Comparison of ENCODE assay signal across 8 cellular contexts in genomic region chrX:104370089-104370488, GRCh38.
DNase-seq lines count a peak whose midpoint lies in the region; ATAC-seq, FAIRE-seq and TF ChIP-seq lines count a peak whose summit lies in the region.

No MANE protein-coding gene starts in this region.

- ATAC-seq in left lung: no peak
- ATAC-seq in GM18858 (IDR thresholded peaks at IDR 0.05; ENCODE audit: unreplicated experiment): no peak
- no peak for ATAC-seq in HG02852 (IDR thresholded peaks at IDR 0.05; ENCODE audit: unreplicated experiment)

- H3K27ac ChIP-seq in H1 (ENCODE audit: low read depth, low read length): no peak overlapping the region
- no peak overlapping the region for H3K27ac ChIP-seq in left lung

- H3K27me3 ChIP-seq in H1 (replicated peaks in 1 of 4; ENCODE audit: control insufficient read depth in 3 of 4, extremely low read depth in 1 of 4, insufficient read depth in 3 of 4, low read length in 3 of 4) (no peaks in the 10 kb centered on the region), left lung (peaks cover 0 to 6% of the 10 kb centered on the region in 2 donors)

- H3K79me1 ChIP-seq in H1 (ENCODE audit: low read depth, low read length): no peaks in the 10 kb centered on the region

- WGBS in H1 (ENCODE audit: extremely low coverage in 1 of 2, insufficient coverage in 1 of 2, insufficient read length in 1 of 2, insufficient replicate concordance in 2 of 2, low coverage in 1 of 2, low lambda C conversion rate in 2 of 2, missing lambda C conversion rate in 1 of 2), 2 experiments: 74% methylated on average over 2 of the region's 2 CpGs; no CpG with 5 or more reads in 1 of the 2 experiments

- no peak for TF ChIP-seq POLR2A in H1 (IDR thresholded peaks at IDR 0.05; ENCODE audit: control extremely low read depth in 1 of 2, low read depth in 2 of 2, low read length in 2 of 2)

- H2AK5ac ChIP-seq in H1 (ENCODE audit: low read depth, low read length): no peak overlapping the region

- H2BK15ac ChIP-seq in H1 (ENCODE audit: low read length): no peak overlapping the region

- H3K79me2 ChIP-seq in H1 (ENCODE audit: control insufficient read depth in 1 of 2, insufficient read depth in 2 of 2, low read length in 2 of 2): no peaks in the 10 kb centered on the region

- H3K23me2 ChIP-seq in H1 (ENCODE audit: low read depth, low read length): no peaks in the 10 kb centered on the region

- H2BK120ac ChIP-seq in H1 (replicated peaks; ENCODE audit: low read depth, low read length): no peak overlapping the region

- no peak overlapping the region for H3K9ac ChIP-seq in H1 (replicated peaks in 1 of 4; ENCODE audit: extremely low read depth in 1 of 4, low read depth in 3 of 4, low read length in 3 of 4)

- H3K9me3 ChIP-seq in H1 (ENCODE audit: insufficient read depth in 2 of 2, low read depth in 1 of 2, low read length in 1 of 2) (no peaks in the 10 kb centered on the region), left lung (no peaks in the 10 kb centered on the region)

- DNase-seq in ELR (ENCODE audit: low read depth) (peak; percentile 37), NCI-H69 (lab: John Stamatoyannopoulos, UW) (peak; percentile 1), H1 (ENCODE audit: low read depth in 1 of 2, low spot score in 2 of 2) (no peak), mucosa of gallbladder (ENCODE audit: low spot score) (peak; percentile 58), NCI-H187 (lab: John Stamatoyannopoulos, UW) (no peak), left lung (no peak)

- no peak overlapping the region for H3K4me2 ChIP-seq in H1 (ENCODE audit: insufficient read depth in 1 of 2, low read depth in 2 of 2, low read length in 2 of 2)

- no peak overlapping the region for H3K4ac ChIP-seq in H1 (replicated peaks; ENCODE audit: insufficient read length, low read depth, low read length)

- intact Hi-C loops in left lung (cut with DNase I): no loop called here

- POLR2A ChIA-PET in H1 (lab: Charles Lee; ENCODE audit: partially characterized antibody): no interaction called here

- H3K14ac ChIP-seq in H1 (ENCODE audit: insufficient read length): no peak overlapping the region

- no peak overlapping the region for H2BK5ac ChIP-seq in H1 (ENCODE audit: low read depth, low read length)

- H3K18ac ChIP-seq in H1 (ENCODE audit: extremely low read depth, low read length): no peak overlapping the region

- H4K91ac ChIP-seq in H1 (replicated peaks; ENCODE audit: insufficient read length, low read length): no peak overlapping the region

- CTCF ChIA-PET in H1 (lab: Charles Lee; ENCODE audit: partially characterized antibody): interaction anchor here (0.6 to 1.4 kb wide), 7 partner anchors 9 to 820 kb away, joined by 3 to 4 read pairs (median 3); no protein-coding TSS in a partner anchor

- no peak overlapping the region for H4K5ac ChIP-seq in H1 (ENCODE audit: insufficient read length, low read depth, low read length)

- no peak overlapping the region for H2AFZ ChIP-seq in H1 (ENCODE audit: low read length)

- H3K23ac ChIP-seq in H1 (ENCODE audit: insufficient read length): no peak overlapping the region

- no peaks in the 10 kb centered on the region for H4K20me1 ChIP-seq in H1 (replicated peaks in 1 of 2; ENCODE audit: control insufficient read depth in 1 of 2, insufficient read depth in 2 of 2, low read length in 2 of 2)

- TF ChIP-seq RAD21 in H1 (IDR thresholded peaks at IDR 0.05 in 1 of 2, conservative IDR thresholded peaks at IDR 0.05 in 1 of 2; ENCODE audit: low read depth in 2 of 2, low read length in 2 of 2): no peak; a peak in 1 of 4 replicates

- TF ChIP-seq EP300 in H1 (IDR thresholded peaks at IDR 0.05; ENCODE audit: borderline replicate concordance in 1 of 2, low read depth in 2 of 2, low read length in 2 of 2): no peak

- no peak overlapping the region for H3K4me3 ChIP-seq in H1 (ENCODE audit: extremely low read depth in 1 of 4, insufficient read depth in 2 of 4, low read depth in 3 of 4, low read length in 4 of 4)
- no peak overlapping the region for H3K4me3 ChIP-seq in left lung

- H3K56ac ChIP-seq in H1 (replicated peaks; ENCODE audit: insufficient read length, low read depth, low read length): no peak overlapping the region

- TF ChIP-seq CTCF in H1 (IDR thresholded peaks at IDR 0.05; ENCODE audit: control extremely low read depth in 1 of 3, insufficient read depth in 1 of 3, low read depth in 1 of 3, low read length in 3 of 3): peak; percentile 26 to 46 (median 31); a peak in 3 of 4 replicates
- no peak for TF ChIP-seq CTCF in left lung (IDR thresholded peaks at IDR 0.05)

- H2BK20ac ChIP-seq in H1 (ENCODE audit: low read length): no peak overlapping the region

- no peaks in the 10 kb centered on the region for H3K36me3 ChIP-seq in H1 (ENCODE audit: control insufficient read depth in 2 of 4, insufficient read depth in 4 of 4, low read length in 3 of 4)
- H3K36me3 ChIP-seq in left lung: no peaks in the 10 kb centered on the region

- no peaks in the 10 kb centered on the region for H3K4me1 ChIP-seq in H1 (replicated peaks in 1 of 4; ENCODE audit: control insufficient read depth in 3 of 4, insufficient read depth in 4 of 4, low read length in 3 of 4)
- H3K4me1 ChIP-seq in left lung: no peaks in the 10 kb centered on the region

- peak; percentile 75 for FAIRE-seq in H1 (lab: Jason Lieb, UNC)

- no peak overlapping the region for H4K8ac ChIP-seq in H1 (ENCODE audit: extremely low read depth, insufficient read depth, low read length)

- no peak overlapping the region for H2BK12ac ChIP-seq in H1 (ENCODE audit: low read depth, low read length)

TF ChIP-seq in H1, 55 proteins besides CTCF, POLR2A, EP300 and RAD21:
- TF ChIP-seq E2F6 (IDR thresholded peaks at IDR 0.05) (no peak), MAFK (IDR thresholded peaks at IDR 0.05; ENCODE audit: low read depth, low read length) (no peak), JUN (IDR thresholded peaks at IDR 0.05; ENCODE audit: low read depth, low read length) (no peak), KDM4A (IDR thresholded peaks at IDR 0.05; ENCODE audit: low read depth, low read length, severe bottlenecking) (no peak), MAX (IDR thresholded peaks at IDR 0.05) (no peak), POU5F1 (IDR thresholded peaks at IDR 0.05; ENCODE audit: low read depth, low read length) (no peak), SAP30 (IDR thresholded peaks at IDR 0.05; ENCODE audit: insufficient read depth, insufficient replicate concordance, low read length) (no peak), RNF2 (IDR thresholded peaks at IDR 0.05; ENCODE audit: borderline replicate concordance, low read depth, low read length, missing control alignments, poor library complexity, severe bottlenecking) (no peak), SP2 (IDR thresholded peaks at IDR 0.05; ENCODE audit: low read length) (no peak), EZH2 (IDR thresholded peaks at IDR 0.05; ENCODE audit: low read depth, low read length, severe bottlenecking) (no peak), HDAC2 (IDR thresholded peaks at IDR 0.05; ENCODE audit: borderline replicate concordance in 1 of 2, low read depth in 2 of 2, low read length in 2 of 2) (no peak), EGR1 (IDR thresholded peaks at IDR 0.05; ENCODE audit: borderline replicate concordance, low read depth, low read length) (no peak)
TF ChIP-seq in H1: peak in this region for 0.

Comparison
In these comparisons a context has a peak if more than half of its experiments do, and no peak if none do; other contexts are left out.
1. DNase-seq: peak in ELR (single experiment), NCI-H69 (single experiment) and mucosa of gallbladder (single experiment); none in H1 (0 of 2), NCI-H187 (0 of 2) and left lung (0 of 2).
2. CTCF ChIP-seq: peak in H1 (3 of 3); none in left lung (0 of 2).